ENCODE assay signal across 2 cellular contexts in the genomic region with DNA sequence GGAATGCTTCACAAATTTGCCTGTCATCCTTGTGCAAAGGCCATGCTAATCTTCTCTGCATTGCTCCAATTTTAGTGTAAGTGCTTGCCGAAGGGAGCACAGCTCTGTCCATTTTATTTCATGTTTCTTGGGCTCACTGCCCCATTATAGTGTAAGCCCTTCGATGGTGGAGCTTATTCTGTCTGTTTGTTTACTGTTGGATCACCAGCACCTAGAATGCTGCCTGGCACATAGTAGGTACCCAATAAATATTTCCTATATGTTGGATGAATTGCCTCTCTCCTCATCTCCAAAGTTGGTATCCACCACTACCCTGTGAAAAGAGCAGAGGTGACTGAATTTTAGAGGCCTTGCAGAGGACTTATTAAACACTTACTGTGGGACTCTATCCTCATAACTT.
TF ChIP-seq lines count a peak whose summit lies in the region.

No MANE protein-coding gene starts in this region.

TF ChIP-seq in HCT116, 20 proteins besides CTCF, POLR2A, EP300 and RAD21:
- TF ChIP-seq ELF1 (IDR thresholded peaks at IDR 0.05; ENCODE audit: borderline replicate concordance, low read depth) (no peak), YY1 (IDR thresholded peaks at IDR 0.05; ENCODE audit: extremely low read depth, insufficient replicate concordance, low read depth, low read length) (no peak), EZH2phosphoT487 (IDR thresholded peaks at IDR 0.05; ENCODE audit: borderline replicate concordance) (no peak)
TF ChIP-seq in HCT116: peak in this region for 0.

TF ChIP-seq in H1, 55 proteins besides CTCF, POLR2A, EP300 and RAD21:
- no peak for TF ChIP-seq EZH2 (IDR thresholded peaks at IDR 0.05; ENCODE audit: low read depth, low read length, severe bottlenecking)
- TF ChIP-seq, protein P1, sequence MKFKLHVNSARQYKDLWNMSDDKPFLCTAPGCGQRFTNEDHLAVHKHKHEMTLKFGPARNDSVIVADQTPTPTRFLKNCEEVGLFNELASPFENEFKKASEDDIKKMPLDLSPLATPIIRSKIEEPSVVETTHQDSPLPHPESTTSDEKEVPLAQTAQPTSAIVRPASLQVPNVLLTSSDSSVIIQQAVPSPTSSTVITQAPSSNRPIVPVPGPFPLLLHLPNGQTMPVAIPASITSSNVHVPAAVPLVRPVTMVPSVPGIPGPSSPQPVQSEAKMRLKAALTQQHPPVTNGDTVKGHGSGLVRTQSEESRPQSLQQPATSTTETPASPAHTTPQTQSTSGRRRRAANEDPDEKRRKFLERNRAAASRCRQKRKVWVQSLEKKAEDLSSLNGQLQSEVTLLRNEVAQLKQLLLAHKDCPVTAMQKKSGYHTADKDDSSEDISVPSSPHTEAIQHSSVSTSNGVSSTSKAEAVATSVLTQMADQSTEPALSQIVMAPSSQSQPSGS (IDR thresholded peaks at IDR 0.05; ENCODE audit: low read length), result no peak
- no peak for TF ChIP-seq SUZ12 (IDR thresholded peaks at IDR 0.05; ENCODE audit: low read length)
- no peak for TF ChIP-seq CEBPB (IDR thresholded peaks at IDR 0.05; ENCODE audit: low read depth, low read length)
- TF ChIP-seq HDAC2 (IDR thresholded peaks at IDR 0.05; ENCODE audit: borderline replicate concordance in 1 of 2, low read depth in 2 of 2, low read length in 2 of 2), result no peak
- TF ChIP-seq SP2 (IDR thresholded peaks at IDR 0.05; ENCODE audit: low read length), result no peak
- no peak for TF ChIP-seq CBX8 (IDR thresholded peaks at IDR 0.05; ENCODE audit: borderline replicate concordance, low read depth, low read length)
- no peak for TF ChIP-seq YY1 (IDR thresholded peaks at IDR 0.05; ENCODE audit: low read depth, low read length)
- TF ChIP-seq MAFK (IDR thresholded peaks at IDR 0.05; ENCODE audit: low read depth, low read length), result no peak
TF ChIP-seq in H1: peak in this region for 0.
